Comparison of ENCODE assay signal across 1 cellular context in the genomic region with DNA sequence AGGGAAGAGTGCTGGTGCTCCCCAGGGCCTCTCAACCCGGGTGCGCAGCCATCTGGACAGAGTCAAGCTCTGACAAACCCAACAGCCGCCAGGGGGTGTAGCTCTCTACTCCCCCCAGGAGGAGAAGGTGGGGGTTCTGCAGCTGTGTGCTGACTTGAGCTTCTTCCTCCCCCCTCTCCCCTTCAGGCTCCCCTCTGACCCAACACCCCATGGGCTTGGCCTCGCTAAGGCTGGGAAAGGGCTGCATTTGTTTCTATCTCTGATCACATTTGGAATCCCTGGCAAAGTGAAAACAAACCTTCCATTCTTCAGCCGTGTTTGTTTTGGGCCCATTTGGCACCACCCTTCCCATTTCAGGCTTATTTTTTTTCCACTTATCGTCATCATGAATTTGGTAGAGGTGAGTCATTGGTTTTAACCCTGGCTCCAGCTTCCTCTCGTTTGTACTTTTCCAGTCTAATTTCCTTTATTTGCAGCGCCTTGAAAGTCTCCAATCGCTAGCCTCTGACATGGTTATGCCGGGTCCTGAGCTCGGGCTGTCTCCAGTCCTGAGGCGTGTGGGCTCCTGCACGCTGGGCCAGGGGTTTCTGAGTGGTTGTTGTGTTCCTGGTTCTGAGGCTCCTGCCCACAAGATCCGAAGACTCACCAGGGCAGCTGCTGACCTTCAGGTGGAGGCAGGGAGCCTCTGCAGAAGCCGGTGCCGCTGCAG.
TF ChIP-seq lines count a peak whose summit lies in the region.

No MANE protein-coding gene starts in this region.

TF ChIP-seq in HCT116, 20 proteins besides CTCF, POLR2A, EP300 and RAD21 (continued from another document):
- TF ChIP-seq, protein P1, sequence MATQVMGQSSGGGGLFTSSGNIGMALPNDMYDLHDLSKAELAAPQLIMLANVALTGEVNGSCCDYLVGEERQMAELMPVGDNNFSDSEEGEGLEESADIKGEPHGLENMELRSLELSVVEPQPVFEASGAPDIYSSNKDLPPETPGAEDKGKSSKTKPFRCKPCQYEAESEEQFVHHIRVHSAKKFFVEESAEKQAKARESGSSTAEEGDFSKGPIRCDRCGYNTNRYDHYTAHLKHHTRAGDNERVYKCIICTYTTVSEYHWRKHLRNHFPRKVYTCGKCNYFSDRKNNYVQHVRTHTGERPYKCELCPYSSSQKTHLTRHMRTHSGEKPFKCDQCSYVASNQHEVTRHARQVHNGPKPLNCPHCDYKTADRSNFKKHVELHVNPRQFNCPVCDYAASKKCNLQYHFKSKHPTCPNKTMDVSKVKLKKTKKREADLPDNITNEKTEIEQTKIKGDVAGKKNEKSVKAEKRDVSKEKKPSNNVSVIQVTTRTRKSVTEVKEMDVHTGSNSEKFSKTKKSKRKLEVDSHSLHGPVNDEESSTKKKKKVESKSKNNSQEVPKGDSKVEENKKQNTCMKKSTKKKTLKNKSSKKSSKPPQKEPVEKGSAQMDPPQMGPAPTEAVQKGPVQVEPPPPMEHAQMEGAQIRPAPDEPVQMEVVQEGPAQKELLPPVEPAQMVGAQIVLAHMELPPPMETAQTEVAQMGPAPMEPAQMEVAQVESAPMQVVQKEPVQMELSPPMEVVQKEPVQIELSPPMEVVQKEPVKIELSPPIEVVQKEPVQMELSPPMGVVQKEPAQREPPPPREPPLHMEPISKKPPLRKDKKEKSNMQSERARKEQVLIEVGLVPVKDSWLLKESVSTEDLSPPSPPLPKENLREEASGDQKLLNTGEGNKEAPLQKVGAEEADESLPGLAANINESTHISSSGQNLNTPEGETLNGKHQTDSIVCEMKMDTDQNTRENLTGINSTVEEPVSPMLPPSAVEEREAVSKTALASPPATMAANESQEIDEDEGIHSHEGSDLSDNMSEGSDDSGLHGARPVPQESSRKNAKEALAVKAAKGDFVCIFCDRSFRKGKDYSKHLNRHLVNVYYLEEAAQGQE (IDR thresholded peaks at IDR 0.05; ENCODE audit: low read depth): no peak
- TF ChIP-seq SRF (IDR thresholded peaks at IDR 0.05; ENCODE audit: low read depth) (no peak), YY1 (IDR thresholded peaks at IDR 0.05; ENCODE audit: extremely low read depth, insufficient replicate concordance, low read depth, low read length) (no peak), JUND (IDR thresholded peaks at IDR 0.05) (peak; percentile 81)
